14 cellular contexts compared by ENCODE assay signal in genomic region chr12:20398720-20399119, GRCh38. TPM values are rescaled to one million over a fixed set of nuclear protein-coding genes. Genes with fewer than 3 reads are reported as not detected.
"Had no signal": no experiment of that assay in that cellular context is flagged by ENCODE, and none has a peak within 500 bp of the region (broad histone marks: within the 10 kb centered on the region; RNA-seq: fewer than 3 reads in every experiment).

No MANE protein-coding gene starts in this region.

- H3K27me3 ChIP-seq: dorsolateral prefrontal cortex, hepatocyte, left lung, transverse colon had no signal

- H3K27ac ChIP-seq: dorsolateral prefrontal cortex, hepatocyte, left lung, transverse colon had no signal

- H3K9me3 ChIP-seq: left lung, transverse colon had no signal

- H3K36me3 ChIP-seq: left lung, transverse colon had no signal

- H3K4me2 ChIP-seq: hepatocyte had no signal

- ATAC-seq: activated CD8-positive, alpha-beta T cell treated with anti-CD3 and anti-CD28 coated beads for 36 hours; activated T-cell treated with anti-CD3 and anti-CD28 coated beads, Interleukin-2, amount 50 U/mL, for 4 hours; left lung; naive thymus-derived CD4-positive, alpha-beta T cell had no signal

- DNase-seq: activated CD4-positive, alpha-beta T cell treated with anti-CD3 and anti-CD28 coated beads for 4 hours; activated CD8-positive, alpha-beta T cell treated with anti-CD3 and anti-CD28 coated beads for 36 hours; activated effector memory CD4-positive, alpha-beta T cell treated with Interleukin-2 at 50 U/mL for 16 hours; activated naive CD4-positive, alpha-beta T cell treated with anti-CD3 and anti-CD28 coated beads, Interleukin-2, amount 50 U/mL, for 16 hours; activated T-cell treated with anti-CD3 and anti-CD28 coated beads, Interleukin-2, amount 50 U/mL, for 4 hours; dorsolateral prefrontal cortex; left lung; naive thymus-derived CD4-positive, alpha-beta T cell; stimulated activated CD4-positive, alpha-beta T cell treated with anti-CD3 and anti-CD28 coated beads, Interleukin-2, amount 100 ng/mL, for 48 hours; stimulated activated naive CD4-positive, alpha-beta T cell; substantia nigra; T1000; transverse colon had no signal

- H3K4me3 ChIP-seq: dorsolateral prefrontal cortex, hepatocyte, left lung, transverse colon had no signal

RNA-seq across cellular contexts. Expression of gene PDE3A, which starts 30.4 kb away (rescaled TPM):
- total RNA-seq: activated CD8-positive, alpha-beta T cell treated with anti-CD3 and anti-CD28 coated beads for 36 hours had no signal
- polyA plus RNA-seq: naive thymus-derived CD4-positive, alpha-beta T cell had no signal
